16 cellular contexts compared by ENCODE assay signal in genomic region chr5:168575391-168576372, GRCh38. TPM values are rescaled to one million over a fixed set of nuclear protein-coding genes. Genes with fewer than 3 reads are reported as not detected.
DNase-seq lines count a peak whose midpoint lies in the region; ATAC-seq and TF ChIP-seq lines count a peak whose summit lies in the region.
"Had no signal": no experiment of that assay in that cellular context is flagged by ENCODE, and none has a peak within 500 bp of the region (broad histone marks: within the 10 kb centered on the region; RNA-seq: fewer than 3 reads in every experiment).

No MANE protein-coding gene starts in this region.

- H3K27me3 ChIP-seq in PC-9 (ENCODE audit: insufficient read depth, low read depth) (no peaks in the 10 kb centered on the region), endodermal cell (ENCODE audit: control insufficient read depth, insufficient read depth, low read length, poor library complexity, severe bottlenecking) (no peaks in the 10 kb centered on the region), testis (no peaks in the 10 kb centered on the region)

- H3K9me3 ChIP-seq in PC-9 (ENCODE audit: insufficient read depth, low read depth) = no peaks in the 10 kb centered on the region
- H3K9me3 ChIP-seq in endodermal cell (ENCODE audit: control insufficient read depth, low read length) = peaks cover 7% of the 10 kb centered on the region
- H3K9me3 ChIP-seq in testis = no peaks in the 10 kb centered on the region

- peaks cover 54% of the 10 kb centered on the region for H4K20me1 ChIP-seq in PC-9 (ENCODE audit: insufficient read depth)

- DNase-seq in activated T-cell treated with anti-CD3 and anti-CD28 coated beads, Interleukin-2, amount 50 U/mL, for 24 hours = no peak
- DNase-seq in activated T-cell treated with anti-CD3 and anti-CD28 coated beads, Interleukin-2, amount 50 U/mL, for 1 hour = no peak
- no peak for DNase-seq in PC-9
- DNase-seq in endodermal cell = no peak
- peak; percentile 34 for DNase-seq in testis
- no peak for DNase-seq in NCI-H1417 treated with DMSO at 0.1 percent for 48 hours (lab: John Stamatoyannopoulos, UW)
- DNase-seq in omental fat pad (ENCODE audit: low spot score) = no peak
- no peak for DNase-seq in activated CD4-positive, alpha-beta memory T cell treated with anti-CD3 and anti-CD28 coated beads, Interleukin-2, amount 10 ng/mL, durations not matched to agents 7 days and 5 days
- DNase-seq: ACHN; activated CD8-positive, alpha-beta T cell treated with anti-CD3 and anti-CD28 coated beads, Interleukin-2, amount 10 ng/mL, durations not matched to agents 7 days and 5 days; activated naive CD4-positive, alpha-beta T cell treated with anti-CD3 and anti-CD28 coated beads for 36 hours; cerebellar nuclear complex; NCI-H345; occipital lobe; T-helper 9 cell had no signal

- peaks cover 73% of the 10 kb centered on the region for H3K79me2 ChIP-seq in PC-9 (ENCODE audit: low read depth)

- peak overlapping the region; percentile 32; the same call in 1 of the 2 replicates for H3K4me2 ChIP-seq in PC-9

- BruUV-seq in PC-9 (replicated peaks; lab: Mats Ljungman, UMichigan) = no TSS peak

- CTCF ChIA-PET in PC-9 (lab: Charles Lee) = no interaction called here
- CTCF ChIA-PET in activated CD4-positive, alpha-beta memory T cell treated with anti-CD3 and anti-CD28 coated beads, Interleukin-2, amount 10 ng/mL, durations not matched to agents 7 days and 5 days (lab: Charles Lee) = no interaction called here

- H3K9ac ChIP-seq in endodermal cell (ENCODE audit: extremely low read depth, low read length, poor library complexity, severe bottlenecking) = no peak overlapping the region

- H3K9me2 ChIP-seq in PC-9 (ENCODE audit: insufficient read depth) = no peaks in the 10 kb centered on the region

- no peak for TF ChIP-seq POLR2A in testis (IDR thresholded peaks at IDR 0.05)

- H3K27ac ChIP-seq in PC-9 (peak overlapping the region; percentile 24; the same call in 1 of the 2 replicates), endodermal cell (ENCODE audit: low read depth, low read length) (no peak overlapping the region), testis (no peak overlapping the region)

- no peaks in the 10 kb centered on the region for H3K27me3 Mint-ChIP-seq in activated T-cell treated with anti-CD3 and anti-CD28 coated beads, Interleukin-2, amount 50 U/mL, for 24 hours
- H3K27me3 Mint-ChIP-seq in endodermal cell (ENCODE audit: insufficient read depth) = no peaks in the 10 kb centered on the region
- H3K27me3 Mint-ChIP-seq in activated CD4-positive, alpha-beta memory T cell treated with anti-CD3 and anti-CD28 coated beads, Interleukin-2, amount 10 ng/mL, durations not matched to agents 7 days and 5 days = no peaks in the 10 kb centered on the region

- intact Hi-C loops in PC-9 (cut with micrococcal nuclease; ENCODE audit: unreplicated experiment) (loop anchor here (5.0 to 10.0 kb wide), 2 partner anchors 91 to 308 kb away; partner anchors contain the start of gene RARS1), testis (cut with DNase I; ENCODE audit: low total_unique reads) (no loop called here)

- H3K4me3 ChIP-seq in PC-9 = no peak overlapping the region
- H3K4me3 ChIP-seq in endodermal cell (ENCODE audit: low read length) = peak overlapping the region; percentile 74
- no peak overlapping the region for H3K4me3 ChIP-seq in testis

- peak overlapping the region; percentile 5 for H3K4me3 Mint-ChIP-seq in activated T-cell treated with anti-CD3 and anti-CD28 coated beads, Interleukin-2, amount 50 U/mL, for 24 hours
- H3K4me3 Mint-ChIP-seq in endodermal cell = no peak overlapping the region
- H3K4me3 Mint-ChIP-seq in activated CD4-positive, alpha-beta memory T cell treated with anti-CD3 and anti-CD28 coated beads, Interleukin-2, amount 10 ng/mL, durations not matched to agents 7 days and 5 days = no peak overlapping the region
- H3K4me3 Mint-ChIP-seq: activated CD8-positive, alpha-beta T cell treated with anti-CD3 and anti-CD28 coated beads, Interleukin-2, amount 10 ng/mL, durations not matched to agents 7 days and 5 days; activated naive CD4-positive, alpha-beta T cell treated with anti-CD3 and anti-CD28 coated beads for 36 hours had no signal

- H3K4me1 Mint-ChIP-seq in activated T-cell treated with anti-CD3 and anti-CD28 coated beads, Interleukin-2, amount 50 U/mL, for 24 hours (ENCODE audit: low read depth) = peaks cover 46% of the 10 kb centered on the region
- peaks cover 37% of the 10 kb centered on the region for H3K4me1 Mint-ChIP-seq in endodermal cell
- H3K4me1 Mint-ChIP-seq in activated CD4-positive, alpha-beta memory T cell treated with anti-CD3 and anti-CD28 coated beads, Interleukin-2, amount 10 ng/mL, durations not matched to agents 7 days and 5 days = peaks cover 35% of the 10 kb centered on the region

- H3K9me3 Mint-ChIP-seq in activated T-cell treated with anti-CD3 and anti-CD28 coated beads, Interleukin-2, amount 50 U/mL, for 24 hours = peaks cover 2% of the 10 kb centered on the region
- peaks cover 6% of the 10 kb centered on the region for H3K9me3 Mint-ChIP-seq in endodermal cell
- peaks cover 3% of the 10 kb centered on the region for H3K9me3 Mint-ChIP-seq in activated CD4-positive, alpha-beta memory T cell treated with anti-CD3 and anti-CD28 coated beads, Interleukin-2, amount 10 ng/mL, durations not matched to agents 7 days and 5 days
- H3K9me3 Mint-ChIP-seq: activated naive CD4-positive, alpha-beta T cell treated with anti-CD3 and anti-CD28 coated beads for 36 hours had no signal

- H3K36me3 ChIP-seq in PC-9 (ENCODE audit: low read depth) = peaks cover 6% of the 10 kb centered on the region; the same call in 1 of the 2 replicates
- H3K36me3 ChIP-seq in endodermal cell (ENCODE audit: control insufficient read depth, insufficient read depth, low read length) = peaks cover 20% of the 10 kb centered on the region
- no peaks in the 10 kb centered on the region for H3K36me3 ChIP-seq in testis (ENCODE audit: low read depth, missing control alignments)

- ATAC-seq in omental fat pad (ENCODE audit: low FRiP score) = no peak
- ATAC-seq: activated CD8-positive, alpha-beta T cell treated with anti-CD3 and anti-CD28 coated beads, Interleukin-2, amount 10 ng/mL, durations not matched to agents 7 days and 5 days; esophagus mucosa had no signal

- H3K36me3 Mint-ChIP-seq in activated T-cell treated with anti-CD3 and anti-CD28 coated beads, Interleukin-2, amount 50 U/mL, for 24 hours (ENCODE audit: low read depth) = peaks cover 56% of the 10 kb centered on the region
- peaks cover 27% of the 10 kb centered on the region for H3K36me3 Mint-ChIP-seq in endodermal cell (ENCODE audit: low read depth)
- H3K36me3 Mint-ChIP-seq in activated CD4-positive, alpha-beta memory T cell treated with anti-CD3 and anti-CD28 coated beads, Interleukin-2, amount 10 ng/mL, durations not matched to agents 7 days and 5 days (ENCODE audit: low read depth) = peaks cover 34% of the 10 kb centered on the region

- H3K4me1 ChIP-seq in PC-9 (replicated peaks; ENCODE audit: insufficient read depth) (peaks cover 26% of the 10 kb centered on the region), endodermal cell (ENCODE audit: control insufficient read depth, insufficient read depth, low read length) (no peaks in the 10 kb centered on the region), testis (peaks cover 18% of the 10 kb centered on the region)

- 88 to 91% methylated on average over 1 to 6 of the region's 7 CpGs for WGBS in endodermal cell (ENCODE audit: insufficient coverage in 1 of 2, insufficient read length in 1 of 2), 2 experiments
- 76 to 86% methylated on average over 7 of the region's 7 CpGs for WGBS in testis, 2 donors

- POLR2A ChIA-PET in PC-9 (lab: Charles Lee; ENCODE audit: unreplicated experiment) = no interaction called here
- POLR2A ChIA-PET in activated CD4-positive, alpha-beta memory T cell treated with anti-CD3 and anti-CD28 coated beads, Interleukin-2, amount 10 ng/mL, durations not matched to agents 7 days and 5 days (lab: Charles Lee) = no interaction called here

- TF ChIP-seq CTCF in PC-9 (conservative IDR thresholded peaks at IDR 0.05) = no peak
- TF ChIP-seq CTCF in endodermal cell (conservative IDR thresholded peaks at IDR 0.05) = no peak
- TF ChIP-seq CTCF in testis (IDR thresholded peaks at IDR 0.05) = no peak
- no peak for TF ChIP-seq CTCF in omental fat pad (IDR thresholded peaks at IDR 0.05)

- H2AFZ ChIP-seq in PC-9 = no peak overlapping the region

- no peaks in the 10 kb centered on the region for H3F3A ChIP-seq in PC-9 (ENCODE audit: insufficient read depth, low read depth)

- H3K27ac Mint-ChIP-seq in activated T-cell treated with anti-CD3 and anti-CD28 coated beads, Interleukin-2, amount 50 U/mL, for 24 hours = no peak overlapping the region
- peak overlapping the region; percentile 30 for H3K27ac Mint-ChIP-seq in endodermal cell
- H3K27ac Mint-ChIP-seq in activated CD4-positive, alpha-beta memory T cell treated with anti-CD3 and anti-CD28 coated beads, Interleukin-2, amount 10 ng/mL, durations not matched to agents 7 days and 5 days = no peak overlapping the region
- H3K27ac Mint-ChIP-seq: activated CD8-positive, alpha-beta T cell treated with anti-CD3 and anti-CD28 coated beads, Interleukin-2, amount 10 ng/mL, durations not matched to agents 7 days and 5 days; activated naive CD4-positive, alpha-beta T cell treated with anti-CD3 and anti-CD28 coated beads for 36 hours had no signal

RNA-seq across cellular contexts. Expression of gene PANK3, which starts 3.5 kb away (rescaled TPM):
- total RNA-seq in PC-9 (2021) (44.6 and 60.8 TPM in 2 replicates), endodermal cell (100 to 1,000 TPM; 101 to 111 TPM), testis (10 to 100 TPM; 44.9 to 50.0 TPM), omental fat pad (10 to 100 TPM; 22.5 to 39.9 (median 28.4) TPM)
- polyA plus RNA-seq in endodermal cell (2013, experiment 1 of 2) = 64.0 TPM
- 69.9 TPM for polyA plus RNA-seq in endodermal cell (2013, experiment 2 of 2)
- 25.2 TPM for polyA plus RNA-seq in testis (ENCODE audit: insufficient read depth, low read depth, low replicate concordance)
- 10 to 100 TPM; 63.9 to 66.1 TPM for total RNA-seq in activated CD4-positive, alpha-beta memory T cell treated with anti-CD3 and anti-CD28 coated beads, Interleukin-2, amount 10 ng/mL, durations not matched to agents 7 days and 5 days

RNA-seq across cellular contexts. Expression of gene FBLL1, which starts 46.6 kb away (rescaled TPM):
- total RNA-seq in PC-9 (2021) = not detected in 2 replicates
- 1 to 10 TPM in 1 of 2 donors, under 1 TPM in 1; 0.60 to 1.1 TPM for total RNA-seq in endodermal cell
- polyA plus RNA-seq in endodermal cell (2013, experiment 1 of 2) = 6.3 TPM
- 4.8 TPM for polyA plus RNA-seq in endodermal cell (2013, experiment 2 of 2)
- total RNA-seq in testis = 10 to 100 TPM in 1 of 2 donors, 1 to 10 TPM in 1; 6.4 to 11.5 TPM
- 12.4 TPM for polyA plus RNA-seq in testis (ENCODE audit: insufficient read depth, low read depth, low replicate concordance)
- total RNA-seq in omental fat pad = under 1 TPM in 2 of 4 donors, not detected in 2; 0.46 to 0.84 TPM
- under 1 TPM in 1 of 2 experiments, not detected in 1; 0.20 TPM for total RNA-seq in activated CD4-positive, alpha-beta memory T cell treated with anti-CD3 and anti-CD28 coated beads, Interleukin-2, amount 10 ng/mL, durations not matched to agents 7 days and 5 days
- total RNA-seq: esophagus mucosa had no signal
